Comparison of ENCODE assay signal across 12 cellular contexts in the genomic region with DNA sequence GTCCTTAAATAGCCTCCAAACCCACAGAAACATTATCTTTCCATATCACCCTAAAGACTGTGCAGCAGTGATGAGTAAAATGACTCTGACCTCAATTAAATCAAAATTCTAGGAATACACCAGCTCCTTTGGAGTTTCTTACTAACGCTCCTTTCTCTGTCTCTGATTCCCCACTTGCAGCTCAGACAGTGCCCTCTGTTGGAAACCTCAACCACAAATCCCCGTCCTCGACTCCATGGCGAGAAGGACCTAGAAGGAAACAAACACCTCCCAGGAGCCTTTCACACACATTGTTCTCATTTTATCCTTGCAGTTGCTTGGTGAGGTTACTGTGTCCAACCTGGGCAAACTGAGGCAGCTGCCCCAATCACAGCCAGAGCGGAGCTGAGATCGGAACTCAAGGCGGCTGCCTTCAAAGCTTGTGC. TPM values are rescaled to one million over a fixed set of nuclear protein-coding genes. Genes with fewer than 3 reads are reported as not detected.
A peak's percentile ranks its signal among the peaks of the same experiment; 100 is the strongest.
DNase-seq lines count a peak whose midpoint lies in the region; ATAC-seq and TF ChIP-seq lines count a peak whose summit lies in the region.
"Had no signal": no experiment of that assay in that cellular context is flagged by ENCODE, and none has a peak within 500 bp of the region (broad histone marks: within the 10 kb centered on the region; RNA-seq: fewer than 3 reads in every experiment).

No MANE protein-coding gene starts in this region.

- H3K27ac Mint-ChIP-seq in MCF 10A (ENCODE audit: low read depth, unreplicated experiment): no peak overlapping the region
- H3K27ac Mint-ChIP-seq in activated CD8-positive, alpha-beta T cell treated with anti-CD3 and anti-CD28 coated beads, Interleukin-2, amount 10 ng/mL, durations not matched to agents 7 days and 5 days: no peak overlapping the region
- H3K27ac Mint-ChIP-seq: activated B cell treated with CpG ODN at 0.5 μM for 24 hours; CD4-positive, alpha-beta T cell had no signal

- TF ChIP-seq POLR2A in breast epithelium (IDR thresholded peaks at IDR 0.05): no peak

- no peak overlapping the region for H3K4me3 Mint-ChIP-seq in MCF 10A (ENCODE audit: unreplicated experiment)
- no peak overlapping the region for H3K4me3 Mint-ChIP-seq in activated CD8-positive, alpha-beta T cell treated with anti-CD3 and anti-CD28 coated beads, Interleukin-2, amount 10 ng/mL, durations not matched to agents 7 days and 5 days
- H3K4me3 Mint-ChIP-seq: activated B cell treated with CpG ODN at 0.5 μM for 24 hours; CD4-positive, alpha-beta T cell had no signal

- ATAC-seq in HG03108 (IDR thresholded peaks at IDR 0.05; ENCODE audit: unreplicated experiment) (no peak), HG03135 (IDR thresholded peaks at IDR 0.05; ENCODE audit: unreplicated experiment) (no peak)
- ATAC-seq in activated CD8-positive, alpha-beta T cell treated with anti-CD3 and anti-CD28 coated beads, Interleukin-2, amount 10 ng/mL, durations not matched to agents 7 days and 5 days: no peak

- intact Hi-C loops in breast epithelium (cut with DNase I; ENCODE audit: low total_unique reads): no loop called here
- intact Hi-C loops in MCF 10A (cut with micrococcal nuclease): no loop called here

- no peaks in the 10 kb centered on the region for H3K27me3 ChIP-seq in breast epithelium
- H3K27me3 ChIP-seq in liver (ENCODE audit: control insufficient read depth in 4 of 4, insufficient read depth in 4 of 4, low read length in 3 of 4): no peaks in the 10 kb centered on the region
- H3K27me3 ChIP-seq: MG63 had no signal

- CTCF ChIA-PET in MCF 10A (lab: Yijun Ruan, JAX): interaction anchor here (0.8 to 1.2 kb wide), 4 partner anchors 10 to 125 kb away, joined by 3 to 5 read pairs (median 4); no protein-coding TSS in a partner anchor
- CTCF ChIA-PET in activated CD8-positive, alpha-beta T cell treated with anti-CD3 and anti-CD28 coated beads, Interleukin-2, amount 10 ng/mL, durations not matched to agents 7 days and 5 days (lab: Charles Lee): interaction anchor here (1.1 to 1.3 kb wide), 2 partner anchors 14 to 37 kb away, joined by 3 read pairs; no protein-coding TSS in a partner anchor

- H3K27ac ChIP-seq in breast epithelium (no peak overlapping the region), liver (ENCODE audit: low read depth in 1 of 2, low read length in 2 of 2) (no peak overlapping the region)

- no TSS peak for BruUV-seq in MCF 10A (replicated peaks; lab: Mats Ljungman, UMichigan)

- H3K4me1 Mint-ChIP-seq in MCF 10A (ENCODE audit: insufficient read depth, unreplicated experiment): peaks cover 14% of the 10 kb centered on the region
- no peaks in the 10 kb centered on the region for H3K4me1 Mint-ChIP-seq in activated CD8-positive, alpha-beta T cell treated with anti-CD3 and anti-CD28 coated beads, Interleukin-2, amount 10 ng/mL, durations not matched to agents 7 days and 5 days (ENCODE audit: low read depth)
- H3K4me1 Mint-ChIP-seq: activated B cell treated with CpG ODN at 0.5 μM for 24 hours had no signal

- DNase-seq in breast epithelium (ENCODE audit: low spot score in 2 of 2) (no peak), MCF 10A (ENCODE audit: unreplicated experiment) (no peak), choroid plexus epithelial cell (ENCODE audit: low read depth) (peak; percentile 85)
- DNase-seq in activated CD8-positive, alpha-beta T cell treated with anti-CD3 and anti-CD28 coated beads, Interleukin-2, amount 10 ng/mL, durations not matched to agents 7 days and 5 days: no peak
- DNase-seq in activated CD4-positive, alpha-beta T cell treated with anti-CD3 and anti-CD28 coated beads, Interleukin-2, amount 50 U/mL, for 4 hours: no peak
- DNase-seq: activated B cell treated with CpG ODN at 0.5 μM for 24 hours; CD4-positive, alpha-beta T cell; cortex of kidney; MG63 had no signal

- H3K36me3 Mint-ChIP-seq in MCF 10A (ENCODE audit: insufficient read depth, unreplicated experiment): no peaks in the 10 kb centered on the region
- no peaks in the 10 kb centered on the region for H3K36me3 Mint-ChIP-seq in activated CD8-positive, alpha-beta T cell treated with anti-CD3 and anti-CD28 coated beads, Interleukin-2, amount 10 ng/mL, durations not matched to agents 7 days and 5 days (ENCODE audit: low read depth)

- peak; percentile 75 to 81 for TF ChIP-seq RAD21 in liver (IDR thresholded peaks at IDR 0.05)

- H3K27me3 Mint-ChIP-seq in MCF 10A (ENCODE audit: insufficient read depth, unreplicated experiment): no peaks in the 10 kb centered on the region
- H3K27me3 Mint-ChIP-seq in activated CD8-positive, alpha-beta T cell treated with anti-CD3 and anti-CD28 coated beads, Interleukin-2, amount 10 ng/mL, durations not matched to agents 7 days and 5 days (ENCODE audit: low read depth): peaks cover 25% of the 10 kb centered on the region

- H3K36me3 ChIP-seq in breast epithelium: no peaks in the 10 kb centered on the region
- no peaks in the 10 kb centered on the region for H3K36me3 ChIP-seq in liver (ENCODE audit: control insufficient read depth in 4 of 4, insufficient read depth in 3 of 4, low read depth in 1 of 4, low read length in 3 of 4)
- H3K36me3 ChIP-seq: MG63 had no signal

- POLR2A ChIA-PET in MCF 10A (lab: Yijun Ruan, JAX): interaction anchor here (1.0 kb wide), 2 partner anchors 18 to 19 kb away, joined by 3 read pairs; no protein-coding TSS in a partner anchor
- POLR2A ChIA-PET in activated CD8-positive, alpha-beta T cell treated with anti-CD3 and anti-CD28 coated beads, Interleukin-2, amount 10 ng/mL, durations not matched to agents 7 days and 5 days (lab: Charles Lee): no interaction called here

- H3K4me3 ChIP-seq in breast epithelium (no peak overlapping the region), choroid plexus epithelial cell (ENCODE audit: low read depth, low read length) (no peak overlapping the region), liver (ENCODE audit: low read depth in 1 of 3, low read length in 3 of 3) (no peak overlapping the region)
- H3K4me3 ChIP-seq: MG63 had no signal

- no peak overlapping the region for H3K9ac ChIP-seq in liver (ENCODE audit: low read depth in 1 of 2, low read length in 2 of 2)

- H3K4me1 ChIP-seq in breast epithelium: no peaks in the 10 kb centered on the region
- peaks cover 0 to 5% (median 3%) of the 10 kb centered on the region in 4 donors for H3K4me1 ChIP-seq in liver (ENCODE audit: control insufficient read depth in 4 of 4, insufficient read depth in 4 of 4, low read length in 3 of 4)

- H3K9me3 Mint-ChIP-seq in MCF 10A (ENCODE audit: unreplicated experiment): no peaks in the 10 kb centered on the region
- no peaks in the 10 kb centered on the region for H3K9me3 Mint-ChIP-seq in activated CD8-positive, alpha-beta T cell treated with anti-CD3 and anti-CD28 coated beads, Interleukin-2, amount 10 ng/mL, durations not matched to agents 7 days and 5 days (ENCODE audit: insufficient read depth)
- H3K9me3 Mint-ChIP-seq: activated B cell treated with CpG ODN at 0.5 μM for 24 hours; CD4-positive, alpha-beta T cell had no signal

- peak in 2 of 3 donors; percentile 15 to 23 for TF ChIP-seq CTCF in breast epithelium (IDR thresholded peaks at IDR 0.05)
- no peak for TF ChIP-seq CTCF in MCF 10A (IDR thresholded peaks at IDR 0.05; ENCODE audit: unreplicated experiment)
- TF ChIP-seq CTCF in choroid plexus epithelial cell (conservative IDR thresholded peaks at IDR 0.05; ENCODE audit: low read depth, low read length): peak; percentile 83
- TF ChIP-seq CTCF in liver (IDR thresholded peaks at IDR 0.05; ENCODE audit: low read depth, low read length, missing input control): peak; percentile 38

- H3K9me3 ChIP-seq in breast epithelium (no peaks in the 10 kb centered on the region), liver (ENCODE audit: control insufficient read depth in 4 of 4, low read length in 3 of 4) (no peaks in the 10 kb centered on the region)
- H3K9me3 ChIP-seq: MG63 had no signal

- 63% methylated on average over 7 of the region's 7 CpGs for WGBS in liver

TF ChIP-seq in liver, 16 proteins besides CTCF, POLR2A, EP300 and RAD21:
- TF ChIP-seq RXRA (IDR thresholded peaks at IDR 0.05): peak in 1 of 2 donors; percentile 8
- TF ChIP-seq FOXA2 (IDR thresholded peaks at IDR 0.05): no peak

RNA-seq across cellular contexts. Expression of gene PARD6B, which starts 17.7 kb away (rescaled TPM):
- total RNA-seq in breast epithelium: 10 to 100 TPM in 2 of 3 donors, 1 to 10 TPM in 1; 1.4 to 30.6 (median 13.4) TPM
- total RNA-seq in MCF 10A (2022): 5.3 and 5.8 TPM in 2 replicates
- 1 to 10 TPM; 6.2 to 8.8 TPM for total RNA-seq in liver
- polyA plus RNA-seq in liver: 1 to 10 TPM; 1.2 to 5.7 TPM
- 1 to 10 TPM; 4.3 to 6.0 TPM for total RNA-seq in activated CD8-positive, alpha-beta T cell treated with anti-CD3 and anti-CD28 coated beads, Interleukin-2, amount 10 ng/mL, durations not matched to agents 7 days and 5 days

RNA-seq across cellular contexts. Expression of gene RIPOR3, which starts 22.3 kb away (rescaled TPM):
- total RNA-seq in breast epithelium (10 to 100 TPM in 2 of 3 donors, 1 to 10 TPM in 1; 4.5 to 35.5 (median 26.9) TPM), MCF 10A (2022) (not detected in 2 replicates), liver (10 to 100 TPM; 23.8 to 90.3 TPM)
- 1 to 10 TPM; 5.6 to 8.9 TPM for polyA plus RNA-seq in liver
- not detected for total RNA-seq in activated CD8-positive, alpha-beta T cell treated with anti-CD3 and anti-CD28 coated beads, Interleukin-2, amount 10 ng/mL, durations not matched to agents 7 days and 5 days
- total RNA-seq: activated B cell treated with CpG ODN at 0.5 μM for 24 hours; CD4-positive, alpha-beta T cell had no signal
